3 cellular contexts compared by ENCODE assay signal in the genomic region with DNA sequence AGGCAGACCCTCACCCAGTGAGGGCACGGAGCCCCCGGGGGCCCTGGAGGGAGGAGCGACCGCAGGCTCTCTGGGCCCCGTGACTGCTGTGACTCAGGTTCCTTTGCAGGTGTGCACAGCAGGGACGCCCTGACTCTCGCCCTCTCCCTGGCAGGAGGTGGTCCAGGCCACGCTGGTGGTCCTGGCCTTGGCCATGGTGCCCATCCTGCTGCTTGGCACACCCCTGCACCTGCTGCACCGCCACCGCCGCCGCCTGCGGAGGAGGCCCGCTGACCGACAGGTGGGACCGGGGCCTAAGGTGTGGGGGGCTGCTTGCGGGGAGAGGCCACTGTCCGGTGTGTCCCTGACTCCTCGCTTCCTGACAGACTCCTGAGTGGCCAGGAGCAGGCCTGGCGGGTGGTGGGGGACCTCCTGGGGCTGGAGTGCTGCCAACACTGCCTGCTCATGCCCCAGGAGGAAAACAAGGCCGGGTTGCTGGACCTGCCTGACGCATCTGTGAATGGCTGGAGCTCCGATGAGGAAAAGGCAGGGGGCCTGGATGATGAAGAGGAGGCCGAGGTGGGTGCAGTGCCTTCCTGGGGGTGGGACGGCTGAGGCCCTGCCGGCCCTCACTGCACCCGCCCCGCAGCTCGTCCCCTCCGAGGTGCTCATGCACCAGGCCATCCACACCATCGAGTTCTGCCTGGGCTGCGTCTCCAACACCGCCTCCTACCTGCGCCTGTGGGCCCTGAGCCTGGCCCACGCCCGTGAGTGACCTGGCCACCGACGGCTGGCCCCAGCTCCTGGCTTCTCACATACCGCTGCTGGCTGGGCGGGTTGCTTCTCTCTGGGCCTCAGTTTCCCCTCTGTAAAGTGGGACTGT.
TF ChIP-seq lines count a peak whose summit lies in the region.

No MANE protein-coding gene starts in this region.

TF ChIP-seq in SK-N-SH, 30 proteins besides CTCF, POLR2A, EP300 and RAD21:
- TF ChIP-seq, protein P1, sequence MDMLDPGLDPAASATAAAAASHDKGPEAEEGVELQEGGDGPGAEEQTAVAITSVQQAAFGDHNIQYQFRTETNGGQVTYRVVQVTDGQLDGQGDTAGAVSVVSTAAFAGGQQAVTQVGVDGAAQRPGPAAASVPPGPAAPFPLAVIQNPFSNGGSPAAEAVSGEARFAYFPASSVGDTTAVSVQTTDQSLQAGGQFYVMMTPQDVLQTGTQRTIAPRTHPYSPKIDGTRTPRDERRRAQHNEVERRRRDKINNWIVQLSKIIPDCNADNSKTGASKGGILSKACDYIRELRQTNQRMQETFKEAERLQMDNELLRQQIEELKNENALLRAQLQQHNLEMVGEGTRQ (IDR thresholded peaks at IDR 0.05; ENCODE audit: borderline replicate concordance, low read depth, low read length) = no peak
- TF ChIP-seq MEF2A (IDR thresholded peaks at IDR 0.05; ENCODE audit: borderline replicate concordance, low read depth) = no peak
- TF ChIP-seq ELF1 (IDR thresholded peaks at IDR 0.05) = no peak
- no peak for TF ChIP-seq FOXJ3 (CRISPR knock-in tag; IDR thresholded peaks at IDR 0.05)
- no peak for TF ChIP-seq NFIC (IDR thresholded peaks at IDR 0.05; ENCODE audit: borderline replicate concordance)
- no peak for TF ChIP-seq TCF12 (IDR thresholded peaks at IDR 0.05)
- TF ChIP-seq RFX5 (IDR thresholded peaks at IDR 0.05; ENCODE audit: low read length) = no peak
- TF ChIP-seq CHD2 (IDR thresholded peaks at IDR 0.05; ENCODE audit: low read length, partially characterized antibody) = no peak
- no peak for TF ChIP-seq JUND (IDR thresholded peaks at IDR 0.05)
- TF ChIP-seq, protein P2, sequence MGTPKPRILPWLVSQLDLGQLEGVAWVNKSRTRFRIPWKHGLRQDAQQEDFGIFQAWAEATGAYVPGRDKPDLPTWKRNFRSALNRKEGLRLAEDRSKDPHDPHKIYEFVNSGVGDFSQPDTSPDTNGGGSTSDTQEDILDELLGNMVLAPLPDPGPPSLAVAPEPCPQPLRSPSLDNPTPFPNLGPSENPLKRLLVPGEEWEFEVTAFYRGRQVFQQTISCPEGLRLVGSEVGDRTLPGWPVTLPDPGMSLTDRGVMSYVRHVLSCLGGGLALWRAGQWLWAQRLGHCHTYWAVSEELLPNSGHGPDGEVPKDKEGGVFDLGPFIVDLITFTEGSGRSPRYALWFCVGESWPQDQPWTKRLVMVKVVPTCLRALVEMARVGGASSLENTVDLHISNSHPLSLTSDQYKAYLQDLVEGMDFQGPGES (IDR thresholded peaks at IDR 0.05; ENCODE audit: low read depth, low read length) = no peak

TF ChIP-seq in SK-N-SH treated with all-trans-retinoic acid at 6 μM for 48 hours, 23 proteins besides CTCF, POLR2A, EP300 and RAD21:
- TF ChIP-seq ZFP3 (CRISPR knock-in tag; IDR thresholded peaks at IDR 0.05) (no peak), ZFP30 (CRISPR knock-in tag; IDR thresholded peaks at IDR 0.05) (no peak)
TF ChIP-seq in SK-N-SH treated with all-trans-retinoic acid at 6 μM for 48 hours: peak in this region for 0.

TF ChIP-seq in GM12878, 131 proteins besides CTCF, POLR2A, EP300 and RAD21:
- TF ChIP-seq SIN3A (IDR thresholded peaks at IDR 0.05; ENCODE audit: low read depth, low read length) (no peak), ASH2L (IDR thresholded peaks at IDR 0.05; ENCODE audit: borderline replicate concordance, low read depth) (no peak), FOXM1 (IDR thresholded peaks at IDR 0.05; ENCODE audit: low read depth, low read length) (no peak), TAF1 (IDR thresholded peaks at IDR 0.05; ENCODE audit: borderline replicate concordance, low read depth, low read length) (no peak), SMAD5 (IDR thresholded peaks at IDR 0.05; ENCODE audit: low read depth) (no peak), GABPA (IDR thresholded peaks at IDR 0.05; ENCODE audit: low read depth) (no peak), RELA (IDR thresholded peaks at IDR 0.05; ENCODE audit: borderline replicate concordance, partially characterized antibody) (no peak), MYC (IDR thresholded peaks at IDR 0.05; ENCODE audit: insufficient read depth, insufficient read length, insufficient replicate concordance, low read length, severe bottlenecking) (no peak), STAT3 (IDR thresholded peaks at IDR 0.05; ENCODE audit: low read depth, low read length) (no peak), SIX5 (IDR thresholded peaks at IDR 0.05; ENCODE audit: low read depth, low read length, severe bottlenecking) (no peak), TBL1XR1 (IDR thresholded peaks at IDR 0.05; ENCODE audit: low read depth, low read length) (no peak), RFX5 (IDR thresholded peaks at IDR 0.05; ENCODE audit: low read depth, low read length) (no peak), POLR2AphosphoS2 (IDR thresholded peaks at IDR 0.05; ENCODE audit: low read depth, low read length) (no peak), TCF12 (IDR thresholded peaks at IDR 0.05; ENCODE audit: low read depth, low read length) (no peak)
- TF ChIP-seq, protein P3, sequence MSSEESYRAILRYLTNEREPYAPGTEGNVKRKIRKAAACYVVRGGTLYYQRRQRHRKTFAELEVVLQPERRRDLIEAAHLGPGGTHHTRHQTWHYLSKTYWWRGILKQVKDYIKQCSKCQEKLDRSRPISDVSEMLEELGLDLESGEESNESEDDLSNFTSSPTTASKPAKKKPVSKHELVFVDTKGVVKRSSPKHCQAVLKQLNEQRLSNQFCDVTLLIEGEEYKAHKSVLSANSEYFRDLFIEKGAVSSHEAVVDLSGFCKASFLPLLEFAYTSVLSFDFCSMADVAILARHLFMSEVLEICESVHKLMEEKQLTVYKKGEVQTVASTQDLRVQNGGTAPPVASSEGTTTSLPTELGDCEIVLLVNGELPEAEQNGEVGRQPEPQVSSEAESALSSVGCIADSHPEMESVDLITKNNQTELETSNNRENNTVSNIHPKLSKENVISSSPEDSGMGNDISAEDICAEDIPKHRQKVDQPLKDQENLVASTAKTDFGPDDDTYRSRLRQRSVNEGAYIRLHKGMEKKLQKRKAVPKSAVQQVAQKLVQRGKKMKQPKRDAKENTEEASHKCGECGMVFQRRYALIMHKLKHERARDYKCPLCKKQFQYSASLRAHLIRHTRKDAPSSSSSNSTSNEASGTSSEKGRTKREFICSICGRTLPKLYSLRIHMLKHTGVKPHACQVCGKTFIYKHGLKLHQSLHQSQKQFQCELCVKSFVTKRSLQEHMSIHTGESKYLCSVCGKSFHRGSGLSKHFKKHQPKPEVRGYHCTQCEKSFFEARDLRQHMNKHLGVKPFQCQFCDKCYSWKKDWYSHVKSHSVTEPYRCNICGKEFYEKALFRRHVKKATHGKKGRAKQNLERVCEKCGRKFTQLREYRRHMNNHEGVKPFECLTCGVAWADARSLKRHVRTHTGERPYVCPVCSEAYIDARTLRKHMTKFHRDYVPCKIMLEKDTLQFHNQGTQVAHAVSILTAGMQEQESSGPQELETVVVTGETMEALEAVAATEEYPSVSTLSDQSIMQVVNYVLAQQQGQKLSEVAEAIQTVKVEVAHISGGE (CRISPR knock-in tag; IDR thresholded peaks at IDR 0.05) = no peak
- TF ChIP-seq, protein P2 (IDR thresholded peaks at IDR 0.05) = no peak
